5 cellular contexts compared by ENCODE assay signal in the genomic region with DNA sequence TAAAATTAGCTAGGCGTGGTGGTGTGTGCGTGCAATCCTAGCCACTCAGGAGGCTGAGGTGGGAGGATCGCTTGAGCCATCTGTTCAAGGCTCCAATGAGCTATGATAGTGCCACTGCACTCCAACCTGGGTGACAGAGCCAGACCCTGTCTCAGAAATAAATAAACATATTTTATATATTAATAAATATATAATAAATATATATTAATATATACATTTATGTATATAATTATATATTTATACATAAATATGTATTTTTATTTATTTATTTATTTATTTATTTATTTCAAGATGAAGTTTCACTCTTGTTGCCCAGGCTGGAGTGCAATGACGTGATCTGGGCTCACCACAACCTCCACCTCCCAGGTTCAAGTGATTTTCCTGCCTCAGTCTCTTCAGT. TPM values are rescaled to one million over a fixed set of nuclear protein-coding genes. Genes with fewer than 3 reads are reported as not detected.
DNase-seq lines count a peak whose midpoint lies in the region; ATAC-seq and TF ChIP-seq lines count a peak whose summit lies in the region.
"Not testable (repeated sequence)": the region's sequence is repeated elsewhere in the genome, so short reads cannot be mapped to it uniquely, and the experiment has no call there.
"Had no signal": no experiment of that assay in that cellular context is flagged by ENCODE, and none has a peak within 500 bp of the region (broad histone marks: within the 10 kb centered on the region; RNA-seq: fewer than 3 reads in every experiment).

No MANE protein-coding gene starts in this region.

- not testable (repeated sequence) for TF ChIP-seq POLR2A in sigmoid colon (IDR thresholded peaks at IDR 0.05)

- intact Hi-C loops in posterior vena cava (cut with DNase I); sigmoid colon (cut with DNase I): not testable (repeated sequence)

- peaks cover 0 to 25% (median 21%) of the 10 kb centered on the region in 4 donors for H3K4me1 ChIP-seq in sigmoid colon

- H3K27ac ChIP-seq in sigmoid colon = not testable (repeated sequence)

- H3K4me3 Mint-ChIP-seq in WTC11 = not testable (repeated sequence)

- CTCF ChIA-PET in WTC11 (lab: Charles Lee) = interaction anchor here (1.1 kb wide), 1 partner anchor 67 kb away, joined by 3 read pairs; no protein-coding TSS in a partner anchor

- not testable (repeated sequence) for H3K27me3 ChIP-seq in sigmoid colon

- not testable (repeated sequence) for H3K36me3 Mint-ChIP-seq in WTC11

- not testable (repeated sequence) for H3K9me3 Mint-ChIP-seq in WTC11

- not testable (repeated sequence) for H3K36me3 ChIP-seq in sigmoid colon

- POLR2A ChIA-PET in WTC11 (lab: Charles Lee) = not testable (repeated sequence)

- H3K4me1 Mint-ChIP-seq in WTC11 = peaks cover 19% of the 10 kb centered on the region

- not testable (repeated sequence) for H3K9me3 ChIP-seq in sigmoid colon

- H3K27ac Mint-ChIP-seq in WTC11 = not testable (repeated sequence)

- not testable (repeated sequence) for TF ChIP-seq EP300 in sigmoid colon (IDR thresholded peaks at IDR 0.05)

- H3K27me3 Mint-ChIP-seq in WTC11 (ENCODE audit: low read depth) = not testable (repeated sequence)

- WGBS in sigmoid colon, 2 donors = 94 to 98% methylated on average over 4 of the region's 4 CpGs

- not testable (repeated sequence) for H3K4me3 ChIP-seq in sigmoid colon

- DNase-seq in WTC11 (ENCODE audit: low spot score) = not testable (repeated sequence)
- peak; percentile 12 for DNase-seq in activated effector memory CD4-positive, alpha-beta T cell treated with anti-CD3 and anti-CD28 coated beads, Interleukin-2, amount 50 U/mL, for 16 hours
- DNase-seq in posterior vena cava (ENCODE audit: low spot score) (peak; percentile 12), sigmoid colon (peak; percentile 22)

- TF ChIP-seq CTCF in WTC11 (IDR thresholded peaks at IDR 0.05); sigmoid colon (IDR thresholded peaks at IDR 0.05): not testable (repeated sequence)

- not testable (repeated sequence) for ATAC-seq in WTC11

TF ChIP-seq in WTC11, 78 proteins besides CTCF, POLR2A, EP300 and RAD21:
- TF ChIP-seq HMGA2 (CRISPR knock-in tag; IDR thresholded peaks at IDR 0.05) = peak; percentile 96

RNA-seq across cellular contexts. Expression of gene AFAP1, which starts 4.0 kb away (rescaled TPM):
- total RNA-seq in WTC11 (2021) = 17.6 to 23.6 TPM (median 18.0 TPM) in 3 replicates
- 10 to 100 TPM; 45.3 TPM for total RNA-seq in posterior vena cava
- 10 to 100 TPM; 24.0 to 51.3 (median 38.2) TPM for total RNA-seq in sigmoid colon
- polyA plus RNA-seq in sigmoid colon = 10 to 100 TPM in 1 of 3 donors, 1 to 10 TPM in 2; 7.6 to 14.5 (median 9.6) TPM
- polyA plus RNA-seq: CD14-positive monocyte had no signal
